8 cellular contexts compared by ENCODE assay signal in genomic region chr6:112163295-112164257, GRCh38.
A peak's percentile ranks its signal among the peaks of the same experiment; 100 is the strongest.
DNase-seq lines count a peak whose midpoint lies in the region; ATAC-seq and TF ChIP-seq lines count a peak whose summit lies in the region.

No MANE protein-coding gene starts in this region.

- H3F3A ChIP-seq in GM23248 (ENCODE audit: insufficient read depth), result peaks cover 74% of the 10 kb centered on the region

- no peaks in the 10 kb centered on the region for H3K9me2 ChIP-seq in GM23248 (ENCODE audit: insufficient read depth)

- in situ Hi-C loops in GM23248 (cut with MboI), result no loop called here

- TF ChIP-seq CTCF in GM12801 (IDR thresholded peaks at IDR 0.05; ENCODE audit: extremely low read depth, insufficient read length), result peak; percentile 10

- H3K79me2 ChIP-seq in GM23248 (ENCODE audit: insufficient read depth), result peaks cover 19% of the 10 kb centered on the region

- POLR2A ChIA-PET in activated naive CD8-positive, alpha-beta T cell treated with anti-CD3 and anti-CD28 coated beads, Interleukin-2, amount 10 ng/mL, durations not matched to agents 7 days and 5 days (lab: Charles Lee), result interaction anchor here (0.6 to 2.0 kb wide), 2 partner anchors 76 to 685 kb away, joined by 3 to 9 read pairs; partner anchors contain the start of genes FAM229B and TUBE1

- no peak overlapping the region for H3K9ac ChIP-seq in GM23248

- 76 to 78% methylated on average over 21 of the region's 21 CpGs for whole genome bisulfite sequencing in GM23248 (ENCODE audit: low coverage in 1 of 2, low lambda C conversion rate in 2 of 2, missing lambda C conversion rate in 2 of 2), 2 experiments

- H3K27ac Mint-ChIP-seq in activated naive CD8-positive, alpha-beta T cell treated with anti-CD3 and anti-CD28 coated beads, Interleukin-2, amount 10 ng/mL, durations not matched to agents 7 days and 5 days, result peak overlapping the region; percentile 78

- H3K4me1 Mint-ChIP-seq in activated naive CD8-positive, alpha-beta T cell treated with anti-CD3 and anti-CD28 coated beads, Interleukin-2, amount 10 ng/mL, durations not matched to agents 7 days and 5 days, result peaks cover 17% of the 10 kb centered on the region

- no peaks in the 10 kb centered on the region for H3K9me3 Mint-ChIP-seq in activated naive CD8-positive, alpha-beta T cell treated with anti-CD3 and anti-CD28 coated beads, Interleukin-2, amount 10 ng/mL, durations not matched to agents 7 days and 5 days

- no peaks in the 10 kb centered on the region for H4K20me1 ChIP-seq in GM23248 (ENCODE audit: insufficient read depth)

- peaks cover 92% of the 10 kb centered on the region for H3K36me3 ChIP-seq in GM23248 (ENCODE audit: low read depth)

- DNase-seq in GM23248 (peak; percentile 46), Kasumi-1 (lab: John Stamatoyannopoulos, UW) (peak; percentile 68 to 80), SW 1271 (lab: John Stamatoyannopoulos, UW) (peak; percentile 10 to 64), iPS DF 4.7 (ENCODE audit: extremely low read depth, low spot score) (peak; percentile 16), NCI-H2196 treated with DMSO at 0.1 percent for 48 hours (lab: John Stamatoyannopoulos, UW; ENCODE audit: unreplicated experiment) (no peak)
- DNase-seq in activated naive CD8-positive, alpha-beta T cell treated with anti-CD3 and anti-CD28 coated beads, Interleukin-2, amount 10 ng/mL, durations not matched to agents 7 days and 5 days, result peak; percentile 81
- peak; percentile 87 for DNase-seq in stimulated activated CD4-positive, alpha-beta T cell treated with anti-CD3 and anti-CD28 coated beads, Interleukin-15, amount 100 ng/mL, for 24 hours

- no peak overlapping the region for H3K4me2 ChIP-seq in GM23248 (ENCODE audit: unreplicated experiment)

- no peak overlapping the region for H3K27ac ChIP-seq in GM23248

- no peak overlapping the region for H3K4me3 ChIP-seq in GM23248

- H3K36me3 Mint-ChIP-seq in activated naive CD8-positive, alpha-beta T cell treated with anti-CD3 and anti-CD28 coated beads, Interleukin-2, amount 10 ng/mL, durations not matched to agents 7 days and 5 days, result no peaks in the 10 kb centered on the region

- H2AFZ ChIP-seq in GM23248, result no peak overlapping the region

- ATAC-seq in activated naive CD8-positive, alpha-beta T cell treated with anti-CD3 and anti-CD28 coated beads, Interleukin-2, amount 10 ng/mL, durations not matched to agents 7 days and 5 days (ENCODE audit: low read depth), result peak; percentile 94

- H3K27me3 ChIP-seq in GM23248 (replicated peaks; ENCODE audit: insufficient read depth), result no peaks in the 10 kb centered on the region

- H3K4me3 Mint-ChIP-seq in activated naive CD8-positive, alpha-beta T cell treated with anti-CD3 and anti-CD28 coated beads, Interleukin-2, amount 10 ng/mL, durations not matched to agents 7 days and 5 days, result peak overlapping the region; percentile 72

- H3K4me1 ChIP-seq in GM23248 (ENCODE audit: insufficient read depth), result no peaks in the 10 kb centered on the region

- H3K27me3 Mint-ChIP-seq in activated naive CD8-positive, alpha-beta T cell treated with anti-CD3 and anti-CD28 coated beads, Interleukin-2, amount 10 ng/mL, durations not matched to agents 7 days and 5 days, result peaks cover 61% of the 10 kb centered on the region

- H3K9me3 ChIP-seq in GM23248 (ENCODE audit: low read depth), result no peaks in the 10 kb centered on the region
